ENCODE assay signal across 20 cellular contexts in genomic region chr10:92714872-92715271, GRCh38. TPM values are rescaled to one million over a fixed set of nuclear protein-coding genes. Genes with fewer than 3 reads are reported as not detected.
A peak's percentile ranks its signal among the peaks of the same experiment; 100 is the strongest.
DNase-seq lines count a peak whose midpoint lies in the region; ATAC-seq, FAIRE-seq and TF ChIP-seq lines count a peak whose summit lies in the region.
"Had no signal": no experiment of that assay in that cellular context is flagged by ENCODE, and none has a peak within 500 bp of the region (broad histone marks: within the 10 kb centered on the region; RNA-seq: fewer than 3 reads in every experiment).

No MANE protein-coding gene starts in this region.

- BruUV-seq in HepG2 (replicated peaks; lab: Mats Ljungman, UMichigan) (no TSS peak), PC-9 (replicated peaks; lab: Mats Ljungman, UMichigan) (no TSS peak)

- no peaks in the 10 kb centered on the region for H3K9me2 ChIP-seq in PC-9 (ENCODE audit: insufficient read depth)

- H3K9me3 Mint-ChIP-seq in osteocyte (ENCODE audit: unreplicated experiment): no peaks in the 10 kb centered on the region
- H3K9me3 Mint-ChIP-seq: CD8-positive, alpha-beta T cell had no signal

- H3K27ac ChIP-seq in OCI-LY3 (ENCODE audit: low read length) (no peak overlapping the region), HepG2 (ENCODE audit: extremely low read length, insufficient read depth, low read length) (no peak overlapping the region), PC-9 (no peak overlapping the region)
- H3K27ac ChIP-seq: BLaER1, C4-2B, GM23248 had no signal

- FAIRE-seq in HepG2 (lab: Jason Lieb, UNC): no peak
- FAIRE-seq: G401.6, GM12892, H1 had no signal

- H3K27ac Mint-ChIP-seq in osteocyte (ENCODE audit: unreplicated experiment): no peak overlapping the region
- H3K27ac Mint-ChIP-seq: CD4-positive, CD25-positive, alpha-beta regulatory T cell; CD8-positive, alpha-beta T cell had no signal

- peaks cover 2% of the 10 kb centered on the region for H3K36me3 Mint-ChIP-seq in osteocyte (ENCODE audit: unreplicated experiment)
- H3K36me3 Mint-ChIP-seq: CD4-positive, CD25-positive, alpha-beta regulatory T cell; CD8-positive, alpha-beta T cell had no signal

- no peak for TF ChIP-seq RAD21 in HepG2 (CRISPR knock-in tag; IDR thresholded peaks at IDR 0.05)

- H3K4me2 ChIP-seq in OCI-LY3 (ENCODE audit: low read length) (peak overlapping the region; percentile 12; the same call in 1 of the 2 replicates), HepG2 (ENCODE audit: low read depth, low read length) (peak overlapping the region; percentile 44; the same call in 1 of the 2 replicates), PC-9 (no peak overlapping the region)
- H3K4me2 ChIP-seq: BLaER1 had no signal

- no peaks in the 10 kb centered on the region for H3K4me1 Mint-ChIP-seq in osteocyte (ENCODE audit: unreplicated experiment)

- intact Hi-C loops in HepG2 (cut with micrococcal nuclease; ENCODE audit: unreplicated experiment): no loop called here
- intact Hi-C loops in PC-9 (cut with micrococcal nuclease; ENCODE audit: unreplicated experiment): no loop called here
- intact Hi-C loops in left colon (cut with DNase I, micrococcal nuclease): no loop called here

- no peak overlapping the region for H3K9ac ChIP-seq in OCI-LY3 (ENCODE audit: low read length)
- H3K9ac ChIP-seq in HepG2 (ENCODE audit: insufficient read depth, low read depth, low read length): no peak overlapping the region
- H3K9ac ChIP-seq: BLaER1, GM23248 had no signal

- no peak for TF ChIP-seq EP300 in HepG2 (IDR thresholded peaks at IDR 0.05; ENCODE audit: low read depth in 2 of 2, low read length in 2 of 2)
- TF ChIP-seq EP300 in HepG2 (CRISPR knock-in tag; IDR thresholded peaks at IDR 0.05; ENCODE audit: borderline replicate concordance): no peak

- POLR2A ChIA-PET in HepG2 (lab: Yijun Ruan, JAX) (interaction anchor here (1.1 kb wide), 1 partner anchor 24 kb away, joined by 3 read pairs; no protein-coding TSS in a partner anchor), PC-9 (lab: Charles Lee; ENCODE audit: unreplicated experiment) (interaction anchor here (0.6 kb wide), 1 partner anchor 108 kb away, joined by 8 read pairs; no protein-coding TSS in a partner anchor)

- TF ChIP-seq POLR2A in HepG2 (IDR thresholded peaks at IDR 0.05; ENCODE audit: insufficient read depth in 1 of 2, low read depth in 2 of 2, low read length in 2 of 2): no peak

- TF ChIP-seq CTCF in OCI-LY3 (IDR thresholded peaks at IDR 0.05; ENCODE audit: low read depth, low read length) (no peak), HepG2 (CRISPR knock-in tag; IDR thresholded peaks at IDR 0.05) (no peak), osteocyte (IDR thresholded peaks at IDR 0.05) (no peak), PC-9 (conservative IDR thresholded peaks at IDR 0.05) (no peak)

- WGBS in HepG2 (ENCODE audit: low lambda C conversion rate): no CpG with 5 or more reads among the region's 3 CpGs

- H3K9me3 ChIP-seq in OCI-LY3 (ENCODE audit: insufficient read depth, low read length): peaks cover 3% of the 10 kb centered on the region; the same call in 1 of the 2 replicates
- H3K9me3 ChIP-seq in HepG2 (ENCODE audit: low read length): peaks cover 6% of the 10 kb centered on the region; the same call in 1 of the 2 replicates
- no peaks in the 10 kb centered on the region for H3K9me3 ChIP-seq in PC-9 (ENCODE audit: insufficient read depth, low read depth)

- CTCF ChIA-PET in HepG2 (lab: Yijun Ruan, JAX; ENCODE audit: low intra/inter-chr PET ratio, low total read pairs) (no interaction called here), PC-9 (lab: Charles Lee) (no interaction called here)

- peaks cover 4% of the 10 kb centered on the region for H3K36me3 ChIP-seq in OCI-LY3 (replicated peaks; ENCODE audit: low read depth, low read length)
- no peaks in the 10 kb centered on the region for H3K36me3 ChIP-seq in HepG2 (replicated peaks in 1 of 2; ENCODE audit: control insufficient read depth in 1 of 2, insufficient read depth in 2 of 2, low read length in 2 of 2)
- H3K36me3 ChIP-seq in PC-9 (ENCODE audit: low read depth): no peaks in the 10 kb centered on the region
- H3K36me3 ChIP-seq: BLaER1 had no signal

- in situ Hi-C loops in HepG2 (cut with HindIII; ENCODE audit: extremely low pct_ligation_motif_present, low pct_unique_long_range_greater_than_20kb): no loop called here

- ATAC-seq in HepG2 (peak; percentile 62), left colon (no peak)
- ATAC-seq: CD8-positive, alpha-beta T cell had no signal

- H3K79me2 ChIP-seq in OCI-LY3 (ENCODE audit: low read length) (no peaks in the 10 kb centered on the region), HepG2 (ENCODE audit: insufficient read depth, low read length) (no peaks in the 10 kb centered on the region), PC-9 (ENCODE audit: low read depth) (no peaks in the 10 kb centered on the region)

- H3K4me1 ChIP-seq in OCI-LY3 (ENCODE audit: low read length): peaks cover 35% of the 10 kb centered on the region
- peaks cover 39% of the 10 kb centered on the region for H3K4me1 ChIP-seq in HepG2 (ENCODE audit: insufficient read depth, low read length)
- H3K4me1 ChIP-seq in PC-9 (replicated peaks; ENCODE audit: insufficient read depth): no peaks in the 10 kb centered on the region

- peaks cover 18% of the 10 kb centered on the region for H3K27me3 Mint-ChIP-seq in osteocyte (ENCODE audit: unreplicated experiment)

- H3F3A ChIP-seq in PC-9 (ENCODE audit: insufficient read depth, low read depth): no peaks in the 10 kb centered on the region

- H3K4me3 ChIP-seq in OCI-LY3 (ENCODE audit: low read length) (no peak overlapping the region), HepG2 (replicated peaks in 1 of 3; ENCODE audit: insufficient read depth in 1 of 3, low read depth in 2 of 3, low read length in 3 of 3) (peak overlapping the region in 1 of 3 experiments; percentile 8; a peak in 1 of 6 replicates), PC-9 (no peak overlapping the region)
- H3K4me3 ChIP-seq: BLaER1, GM23248 had no signal

- no peak overlapping the region for H3K4me3 Mint-ChIP-seq in osteocyte (ENCODE audit: unreplicated experiment)
- H3K4me3 Mint-ChIP-seq: CD4-positive, CD25-positive, alpha-beta regulatory T cell; CD8-positive, alpha-beta T cell had no signal

- H3K27me3 ChIP-seq in OCI-LY3 (ENCODE audit: low read depth, low read length) (no peaks in the 10 kb centered on the region), HepG2 (ENCODE audit: control insufficient read depth in 1 of 2, insufficient read depth in 2 of 2, low read length in 2 of 2) (peaks cover 5 to 32% of the 10 kb centered on the region in 2 experiments), PC-9 (ENCODE audit: insufficient read depth, low read depth) (no peaks in the 10 kb centered on the region)
- H3K27me3 ChIP-seq: BLaER1 had no signal

- no peaks in the 10 kb centered on the region for H4K20me1 ChIP-seq in OCI-LY3 (ENCODE audit: insufficient read depth, low read length)
- no peaks in the 10 kb centered on the region for H4K20me1 ChIP-seq in HepG2 (ENCODE audit: insufficient read depth, low read length)
- H4K20me1 ChIP-seq in PC-9 (ENCODE audit: insufficient read depth): no peaks in the 10 kb centered on the region
- H4K20me1 ChIP-seq: BLaER1 had no signal

- no peak for DNase-seq in HepG2 (ENCODE audit: low spot score)
- peak; percentile 75 for DNase-seq in osteocyte (ENCODE audit: extremely low spot score, unreplicated experiment)
- no peak for DNase-seq in NCI-H446 treated with DMSO at 0.1 percent for 48 hours (lab: John Stamatoyannopoulos, UW)
- no peak for DNase-seq in PC-9
- DNase-seq in left colon: no peak
- DNase-seq: Caco-2; CD4-positive, CD25-positive, alpha-beta regulatory T cell; CD8-positive, alpha-beta T cell; DMS153; DND-41; GM23248; H7; HCEC 1CT had no signal

- H2AFZ ChIP-seq in OCI-LY3 (ENCODE audit: low read depth, low read length): no peak overlapping the region
- no peak overlapping the region for H2AFZ ChIP-seq in HepG2 (ENCODE audit: low read length)
- no peak overlapping the region for H2AFZ ChIP-seq in PC-9
- H2AFZ ChIP-seq: GM23248 had no signal

RNA-seq across cellular contexts. Expression of gene HHEX, which starts 25.1 kb away (rescaled TPM):
- total RNA-seq in HepG2 (2016; rRNA removed; fragmentation: Illumina TruSeq; extraction: Trizol) (46.3 and 48.7 TPM in 2 replicates), osteocyte (1.2 and 1.7 TPM in 2 replicates), PC-9 (2021) (5.8 and 7.8 TPM in 2 replicates), left colon (1 to 10 TPM; 2.5 to 4.8 TPM)
- total RNA-seq in HepG2 (2016; cell fraction: cytosol; rRNA removed; fragmentation: Illumina TruSeq; extraction: Trizol; ENCODE audit: low read depth): 25.9 and 29.2 TPM in 2 replicates
- 43.9 and 48.8 TPM in 2 replicates for total RNA-seq in HepG2 (2016; cell fraction: insoluble cytoplasmic fraction; rRNA removed; fragmentation: Illumina TruSeq; extraction: Trizol)
- 62.2 and 63.1 TPM in 2 replicates for total RNA-seq in HepG2 (2016; cell fraction: membrane; rRNA removed; fragmentation: Illumina TruSeq; extraction: Trizol)
- 52.5 and 57.6 TPM in 2 replicates for total RNA-seq in HepG2 (2016; cell fraction: nucleus; rRNA removed; fragmentation: Illumina TruSeq; extraction: Trizol)
- polyA plus RNA-seq in HepG2 (2011; rRNA removed): 41.6 and 44.5 TPM in 2 replicates
- polyA plus RNA-seq in HepG2 (2011; cell fraction: cytosol; rRNA removed): 18.5 and 21.6 TPM in 2 replicates
- 79.7 and 115 TPM in 2 replicates for polyA plus RNA-seq in HepG2 (2011; cell fraction: nucleus; rRNA removed)
- polyA plus RNA-seq in HepG2 (2012): 63.0 and 87.7 TPM in 2 replicates
- 19.2 and 21.5 TPM in 2 replicates for polyA plus RNA-seq in HepG2 (2016; cell fraction: cytosol; fragmentation: Illumina TruSeq; extraction: Trizol; ENCODE audit: low read depth)
- 83.5 and 84.6 TPM in 2 replicates for polyA plus RNA-seq in HepG2 (2016; cell fraction: insoluble cytoplasmic fraction; fragmentation: Illumina TruSeq; extraction: Trizol; ENCODE audit: low read depth)
- 48.1 and 50.7 TPM in 2 replicates for polyA plus RNA-seq in HepG2 (2016; cell fraction: membrane; fragmentation: Illumina TruSeq; extraction: Trizol; ENCODE audit: low read depth)
- polyA plus RNA-seq in HepG2 (2016; cell fraction: nucleus; fragmentation: Illumina TruSeq; extraction: Trizol; ENCODE audit: insufficient read depth, low read depth): 143 and 147 TPM in 2 replicates
- 4.9 and 26.4 TPM in 2 replicates for polyA minus RNA-seq in HepG2 (2011; rRNA and poly(A)+ RNA removed; ENCODE audit: low replicate concordance)
- polyA minus RNA-seq in HepG2 (2011; cell fraction: cytosol; rRNA and poly(A)+ RNA removed): 27.9 and 32.2 TPM in 2 replicates
- 37.4 and 50.1 TPM in 2 replicates for polyA minus RNA-seq in HepG2 (2011; cell fraction: nucleus; rRNA and poly(A)+ RNA removed)
- total RNA-seq: A172 had no signal
